Comparison of ENCODE assay signal across 8 cellular contexts in genomic region chr20:51404297-51405060, GRCh38.
DNase-seq lines count a peak whose midpoint lies in the region; ATAC-seq and TF ChIP-seq lines count a peak whose summit lies in the region.

No MANE protein-coding gene starts in this region.

- ATAC-seq in HG03108 (IDR thresholded peaks at IDR 0.05; ENCODE audit: unreplicated experiment): peak; percentile 74

- TF ChIP-seq POLR2A in GM19193 (IDR thresholded peaks at IDR 0.05; ENCODE audit: extremely low read depth, insufficient read depth, insufficient read length): peak; percentile 36

- peak; percentile 76 for DNase-seq in activated CD4-positive, CD25-positive, alpha-beta regulatory T cell treated with anti-CD3 and anti-CD28 coated beads, Interleukin-2, amount 50 U/mL, for 72 hours
- peak; percentile 52 for DNase-seq in dermis blood vessel endothelial cell
- DNase-seq in stimulated activated CD8-positive, alpha-beta memory T cell treated with anti-CD3 and anti-CD28 coated beads, Interleukin-12 subunit alpha, Interleukin-12 subunit beta, amount 100 ng/mL, for 1 hour (ENCODE audit: low read depth): peak; percentile 68
- DNase-seq in superior temporal gyrus (ENCODE audit: extremely low spot score): no peak
- no peak for DNase-seq in NCI-H526 treated with DMSO at 0.1 percent for 48 hours (lab: John Stamatoyannopoulos, UW)
- DNase-seq in SW480 (ENCODE audit: low spot score): no peak

Comparison
In these comparisons a context has a peak if more than half of its experiments do, and no peak if none do; other contexts are left out.
1. DNase-seq: peak in activated CD4-positive, CD25-positive, alpha-beta regulatory T cell treated with anti-CD3 and anti-CD28 coated beads, Interleukin-2, amount 50 U/mL, for 72 hours (single experiment), dermis blood vessel endothelial cell (single experiment) and stimulated activated CD8-positive, alpha-beta memory T cell treated with anti-CD3 and anti-CD28 coated beads, Interleukin-12 subunit alpha, Interleukin-12 subunit beta, amount 100 ng/mL, for 1 hour (single experiment); none in superior temporal gyrus (single experiment), NCI-H526 treated with DMSO at 0.1 percent for 48 hours (single experiment) and SW480 (single experiment).